1 cellular context compared by ENCODE assay signal in genomic region chr17:44216674-44217073, GRCh38.
A peak's percentile ranks its signal among the peaks of the same experiment; 100 is the strongest.
TF ChIP-seq lines count a peak whose summit lies in the region.

No MANE protein-coding gene starts in this region.

TF ChIP-seq in HepG2, 621 proteins besides CTCF, POLR2A, EP300 and RAD21:
- TF ChIP-seq ATRX (CRISPR knock-in tag; IDR thresholded peaks at IDR 0.05; ENCODE audit: borderline replicate concordance) (no peak), TSC22D2 (CRISPR knock-in tag; IDR thresholded peaks at IDR 0.05; ENCODE audit: borderline replicate concordance) (no peak), SNRNP70 (IDR thresholded peaks at IDR 0.05; ENCODE audit: low read depth, low read length) (no peak), NFYC (CRISPR knock-in tag; IDR thresholded peaks at IDR 0.05) (no peak), RERE (CRISPR knock-in tag; IDR thresholded peaks at IDR 0.05; ENCODE audit: low read depth) (no peak), BRD4 (CRISPR knock-in tag; IDR thresholded peaks at IDR 0.05) (0 out of 2 replicates have a peak, but pooled peaks have one; percentile 45)
